In genomic region chr3:151024339-151024738, GRCh38 we compare ENCODE assay signal across 37 cellular contexts. TPM values are rescaled to one million over a fixed set of nuclear protein-coding genes. Genes with fewer than 3 reads are reported as not detected.
"Had no signal": no experiment of that assay in that cellular context is flagged by ENCODE, and none has a peak within 500 bp of the region (broad histone marks: within the 10 kb centered on the region; RNA-seq: fewer than 3 reads in every experiment).

No MANE protein-coding gene starts in this region.

- H3K4me1 ChIP-seq: adrenal gland, ascending aorta had no signal

- H3K27ac ChIP-seq: adrenal gland, ascending aorta, cardiac muscle cell, VCaP had no signal

- H3K36me3 ChIP-seq: adrenal gland, ascending aorta, cardiac muscle cell had no signal

- H3K27me3 ChIP-seq: adrenal gland, ascending aorta, cardiac muscle cell had no signal

- H3K9me3 ChIP-seq: adrenal gland, ascending aorta had no signal

- ATAC-seq: activated CD8-positive, alpha-beta T cell treated with anti-CD3 and anti-CD28 coated beads for 36 hours; activated naive CD4-positive, alpha-beta T cell treated with anti-CD3 and anti-CD28 coated beads, Interleukin-2, amount 50 U/mL, for 72 hours; activated T-cell treated with anti-CD3 and anti-CD28 coated beads, Interleukin-2, amount 50 U/mL, for 4 hours; activated T-cell treated with anti-CD3 and anti-CD28 coated beads, Interleukin-2, amount 50 U/mL, for 72 hours; activated T-helper 17 cell treated with anti-CD3 and anti-CD28 coated beads, Interleukin-2, amount 50 U/mL, for 72 hours had no signal

- H3K4me3 ChIP-seq: adrenal gland, ascending aorta, cardiac muscle cell had no signal

- DNase-seq: activated B cell treated with CpG ODN at 0.5 μM for 24 hours; activated CD4-positive, alpha-beta memory T cell treated with anti-CD3 and anti-CD28 coated beads for 36 hours; activated CD4-positive, alpha-beta T cell treated with anti-CD3 and anti-CD28 coated beads for 4 hours; activated CD4-positive, alpha-beta T cell treated with anti-CD3 and anti-CD28 coated beads, Interleukin-2, amount 10 ng/mL, durations not matched to agents 24 days and 14 days; activated CD4-positive, alpha-beta T cell treated with anti-CD3 and anti-CD28 coated beads, Interleukin-2, amount 50 U/mL, for 1 hour; activated CD4-positive, alpha-beta T cell treated with anti-CD3 and anti-CD28 coated beads, Interleukin-2, amount 50 U/mL, for 4 hours; activated CD4-positive, CD25-positive, alpha-beta regulatory T cell treated with anti-CD3 and anti-CD28 coated beads, Interleukin-2, amount 50 U/mL, for 72 hours; activated CD8-positive, alpha-beta memory T cell treated with anti-CD3 and anti-CD28 coated beads, Interleukin-2, amount 50 U/mL, for 4 hours; activated CD8-positive, alpha-beta T cell treated with anti-CD3 and anti-CD28 coated beads for 36 hours; activated effector memory CD4-positive, alpha-beta T cell treated with anti-CD3 and anti-CD28 coated beads, Interleukin-2, amount 50 U/mL, for 16 hours; activated gamma-delta T cell treated with Interleukin-2 at 50 U/mL for 16 hours; activated naive CD4-positive, alpha-beta T cell; activated naive CD4-positive, alpha-beta T cell treated with anti-CD3 and anti-CD28 coated beads for 36 hours; activated naive CD4-positive, alpha-beta T cell treated with anti-CD3 and anti-CD28 coated beads, Interleukin-2, amount 50 U/mL, for 16 hours; activated naive CD8-positive, alpha-beta T cell treated with anti-CD3 and anti-CD28 coated beads for 36 hours; activated T-cell treated with anti-CD3 and anti-CD28 coated beads for 4 hours; activated T-cell treated with anti-CD3 and anti-CD28 coated beads, Interleukin-2, amount 50 U/mL, for 1 hour; activated T-cell treated with anti-CD3 and anti-CD28 coated beads, Interleukin-2, amount 50 U/mL, for 4 hours; activated T-cell treated with anti-CD3 and anti-CD28 coated beads, Interleukin-2, amount 50 U/mL, for 72 hours; adrenal gland; amygdala; anterior cingulate cortex; caudate nucleus; cerebellar nuclear complex; T-helper 1 cell; T-helper 2 cell; T-helper 9 cell had no signal

- FAIRE-seq: bronchial epithelial cell, TTC549 had no signal

RNA-seq across cellular contexts. Expression of gene CLRN1, which starts 51.8 kb away (rescaled TPM):
- total RNA-seq: activated B cell treated with CpG ODN at 0.5 μM for 24 hours; activated CD4-positive, alpha-beta memory T cell treated with anti-CD3 and anti-CD28 coated beads for 36 hours; activated CD4-positive, alpha-beta T cell treated with anti-CD3 and anti-CD28 coated beads, Interleukin-2, amount 10 ng/mL, durations not matched to agents 24 days and 14 days; activated CD8-positive, alpha-beta memory T cell treated with anti-CD3 and anti-CD28 coated beads for 36 hours; activated CD8-positive, alpha-beta T cell treated with anti-CD3 and anti-CD28 coated beads for 36 hours; activated naive CD4-positive, alpha-beta T cell treated with anti-CD3 and anti-CD28 coated beads for 36 hours; activated naive CD4-positive, alpha-beta T cell treated with anti-CD3 and anti-CD28 coated beads, Interleukin-2, amount 50 U/mL, for 72 hours; activated naive CD8-positive, alpha-beta T cell treated with anti-CD3 and anti-CD28 coated beads for 36 hours; activated T-cell treated with anti-CD3 and anti-CD28 coated beads, Interleukin-2, amount 50 U/mL, for 4 hours; activated T-cell treated with anti-CD3 and anti-CD28 coated beads, Interleukin-2, amount 50 U/mL, for 72 hours; activated T-helper 1 cell treated with anti-CD3 and anti-CD28 coated beads, Interleukin-12 subunit alpha, Interleukin-12 subunit beta, Interleukin-2, Interleukin-4 antibody, amounts not matched to agents 30 ng/mL and 10 ng/mL and 1 ng/mL, durations not matched to agents 14 hours and 24 hours and 36 hours; activated T-helper 17 cell treated with anti-CD3 and anti-CD28 coated beads, Interleukin-2, amount 50 U/mL, for 72 hours; ascending aorta; bronchial epithelial cell; cardiac muscle cell; chondrocyte had no signal
- polyA plus RNA-seq: cardiac muscle cell had no signal
